Comparison of ENCODE assay signal across 8 cellular contexts in the genomic region with DNA sequence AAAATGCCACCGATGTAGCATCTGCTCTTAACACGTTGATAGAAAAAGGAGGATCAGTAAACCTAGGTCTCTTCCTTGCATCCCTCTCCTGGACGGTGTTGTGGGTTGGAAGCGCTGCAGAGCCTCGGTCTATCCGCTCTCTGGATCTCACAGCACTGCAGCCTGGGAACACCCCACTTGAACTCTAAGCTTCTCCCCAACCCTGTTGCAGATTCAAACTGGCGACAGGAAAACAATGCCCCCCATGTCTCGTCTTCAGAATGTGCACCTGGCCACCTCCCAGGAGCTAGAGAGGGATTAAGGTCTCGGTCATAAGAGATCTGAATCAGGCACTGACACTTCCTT. TPM values are rescaled to one million over a fixed set of nuclear protein-coding genes. Genes with fewer than 3 reads are reported as not detected.
A peak's percentile ranks its signal among the peaks of the same experiment; 100 is the strongest.
DNase-seq lines count a peak whose midpoint lies in the region; ATAC-seq and FAIRE-seq lines count a peak whose summit lies in the region.

No MANE protein-coding gene starts in this region.

- peak overlapping the region; percentile 76 for H3K4me2 ChIP-seq in Karpas-422 (ENCODE audit: low read depth, low read length, poor library complexity, severe bottlenecking)

- peaks cover 12% of the 10 kb centered on the region for H3K9me3 Mint-ChIP-seq in activated T-helper 2 cell treated with anti-CD3 and anti-CD28 coated beads, Interferon-gamma antibody, Interleukin-2, Interleukin-4, amounts not matched to agents 10 μg/mL and 5 μg/mL and 100 μg/mL, durations not matched to agents 14 hours and 24 hours and 36 hours

- H3K4me3 ChIP-seq in Karpas-422 (ENCODE audit: low read length) (peak overlapping the region; percentile 81), iPS-20b (ENCODE audit: low read length) (peak overlapping the region; percentile 95)

- intact Hi-C loops in activated T-helper 2 cell treated with anti-CD3 and anti-CD28 coated beads, Interferon-gamma antibody, Interleukin-2, Interleukin-4, amounts not matched to agents 10 μg/mL and 5 μg/mL and 100 μg/mL, durations not matched to agents 14 hours and 24 hours and 36 hours (cut with micrococcal nuclease) = loop anchor here (1.0 to 5.0 kb wide), 5 partner anchors 49 to 776 kb away; a partner anchor contains a TSS

- peaks cover 4% of the 10 kb centered on the region for H3K27me3 Mint-ChIP-seq in activated T-helper 2 cell treated with anti-CD3 and anti-CD28 coated beads, Interferon-gamma antibody, Interleukin-2, Interleukin-4, amounts not matched to agents 10 μg/mL and 5 μg/mL and 100 μg/mL, durations not matched to agents 14 hours and 24 hours and 36 hours (ENCODE audit: low read depth)

- H3K4me3 Mint-ChIP-seq in activated T-helper 2 cell treated with anti-CD3 and anti-CD28 coated beads, Interferon-gamma antibody, Interleukin-2, Interleukin-4, amounts not matched to agents 10 μg/mL and 5 μg/mL and 100 μg/mL, durations not matched to agents 14 hours and 24 hours and 36 hours (ENCODE audit: low read depth) = peak overlapping the region; percentile 100

- H3K4me1 ChIP-seq in Karpas-422 (ENCODE audit: low read length) (peaks cover 34% of the 10 kb centered on the region), iPS-20b (ENCODE audit: insufficient read depth, low read length) (peaks cover 5% of the 10 kb centered on the region)

- FAIRE-seq in RCC 7860 (lab: Jason Lieb, UNC) = no peak

- H3K27ac ChIP-seq in Karpas-422 (ENCODE audit: low read length) (peak overlapping the region; percentile 83), iPS-20b (ENCODE audit: low read length) (peak overlapping the region; percentile 35)

- peaks cover 2% of the 10 kb centered on the region; the same call in 1 of the 2 replicates for H3K9me3 ChIP-seq in Karpas-422 (ENCODE audit: low read length)
- H3K9me3 ChIP-seq in iPS-20b (ENCODE audit: insufficient read depth, low read depth, low read length) = peaks cover 10% of the 10 kb centered on the region; the same call in 1 of the 2 replicates

- H2AFZ ChIP-seq in Karpas-422 (ENCODE audit: low read length) = no peak overlapping the region

- H3K27ac Mint-ChIP-seq in activated T-helper 2 cell treated with anti-CD3 and anti-CD28 coated beads, Interferon-gamma antibody, Interleukin-2, Interleukin-4, amounts not matched to agents 10 μg/mL and 5 μg/mL and 100 μg/mL, durations not matched to agents 14 hours and 24 hours and 36 hours = peak overlapping the region; percentile 100

- H3K27me3 ChIP-seq in Karpas-422 (ENCODE audit: low read length) (no peaks in the 10 kb centered on the region), iPS-20b (ENCODE audit: insufficient read depth, low read length) (no peaks in the 10 kb centered on the region)

- ATAC-seq in GM21423 (IDR thresholded peaks at IDR 0.05; ENCODE audit: unreplicated experiment) = no peak

- H3K9me2 ChIP-seq in Karpas-422 (replicated peaks; ENCODE audit: insufficient read depth, low read length) = no peaks in the 10 kb centered on the region

- no peaks in the 10 kb centered on the region for H4K20me1 ChIP-seq in Karpas-422 (ENCODE audit: insufficient read depth, low read depth, low read length)

- peaks cover 25% of the 10 kb centered on the region for H3K4me1 Mint-ChIP-seq in activated T-helper 2 cell treated with anti-CD3 and anti-CD28 coated beads, Interferon-gamma antibody, Interleukin-2, Interleukin-4, amounts not matched to agents 10 μg/mL and 5 μg/mL and 100 μg/mL, durations not matched to agents 14 hours and 24 hours and 36 hours (ENCODE audit: low read depth)

- H3K79me2 ChIP-seq in Karpas-422 (ENCODE audit: low read length) = peaks cover 23% of the 10 kb centered on the region

- peaks cover 16% of the 10 kb centered on the region for H3K36me3 Mint-ChIP-seq in activated T-helper 2 cell treated with anti-CD3 and anti-CD28 coated beads, Interferon-gamma antibody, Interleukin-2, Interleukin-4, amounts not matched to agents 10 μg/mL and 5 μg/mL and 100 μg/mL, durations not matched to agents 14 hours and 24 hours and 36 hours (ENCODE audit: low read depth)

- DNase-seq in NCI-H2227 (lab: John Stamatoyannopoulos, UW; ENCODE audit: unreplicated experiment) (peak; percentile 24), NCI-H2227 treated with DMSO at 0.1 percent for 48 hours (lab: John Stamatoyannopoulos, UW) (no peak), Karpas-422 (peak; percentile 58), RCC 7860 (ENCODE audit: low spot score) (no peak)
- no peak for DNase-seq in activated T-helper 2 cell treated with anti-CD3 and anti-CD28 coated beads, Interferon-gamma antibody, Interleukin-2, Interleukin-4, amounts not matched to agents 10 μg/mL and 5 μg/mL and 100 μg/mL, durations not matched to agents 14 hours and 24 hours and 36 hours (ENCODE audit: low spot score)
- peak; percentile 4 for DNase-seq in stimulated activated CD8-positive, alpha-beta memory T cell treated with anti-CD3 and anti-CD28 coated beads, Interleukin-12 subunit alpha, Interleukin-12 subunit beta, amount 100 ng/mL, for 1 hour (ENCODE audit: low read depth)

- no peaks in the 10 kb centered on the region for H3K36me3 ChIP-seq in Karpas-422 (ENCODE audit: insufficient read depth, low read length)
- H3K36me3 ChIP-seq in iPS-20b (ENCODE audit: insufficient read depth, low read depth, low read length) = no peaks in the 10 kb centered on the region

- peak overlapping the region; percentile 87 for H3K9ac ChIP-seq in Karpas-422 (ENCODE audit: low read length)
- H3K9ac ChIP-seq in iPS-20b (ENCODE audit: low read depth, low read length) = peak overlapping the region; percentile 89

RNA-seq across cellular contexts. Expression of a gene that starts 0.5 kb away (rescaled TPM):
- total RNA-seq in Karpas-422 (2014; rRNA removed; shearing (Covaris generic); ENCODE audit: low replicate concordance) = 23.2 and 46.9 TPM in 2 replicates
- 17.9 and 18.1 TPM in 2 replicates for total RNA-seq in activated T-helper 2 cell treated with anti-CD3 and anti-CD28 coated beads, Interferon-gamma antibody, Interleukin-2, Interleukin-4, amounts not matched to agents 10 μg/mL and 5 μg/mL and 100 μg/mL, durations not matched to agents 14 hours and 24 hours and 36 hours

RNA-seq across cellular contexts. Expression of a gene that starts 47.9 kb away (rescaled TPM):
- total RNA-seq in Karpas-422 (2014; rRNA removed; shearing (Covaris generic); ENCODE audit: low replicate concordance) = 0.22 and 0.41 TPM in 2 replicates
- total RNA-seq in activated T-helper 2 cell treated with anti-CD3 and anti-CD28 coated beads, Interferon-gamma antibody, Interleukin-2, Interleukin-4, amounts not matched to agents 10 μg/mL and 5 μg/mL and 100 μg/mL, durations not matched to agents 14 hours and 24 hours and 36 hours = 0.44 and 0.52 TPM in 2 replicates

RNA-seq across cellular contexts. Expression of a gene that starts 53.6 kb away (rescaled TPM):
- total RNA-seq in Karpas-422 (2014; rRNA removed; shearing (Covaris generic); ENCODE audit: low replicate concordance) = 0.18 and 1.5 TPM in 2 replicates
- not detected in 2 replicates for total RNA-seq in activated T-helper 2 cell treated with anti-CD3 and anti-CD28 coated beads, Interferon-gamma antibody, Interleukin-2, Interleukin-4, amounts not matched to agents 10 μg/mL and 5 μg/mL and 100 μg/mL, durations not matched to agents 14 hours and 24 hours and 36 hours

Comparison
In these comparisons a context has a peak if more than half of its experiments do, and no peak if none do; other contexts are left out.
1. DNase-seq: peak in NCI-H2227 (single experiment), Karpas-422 (single experiment) and stimulated activated CD8-positive, alpha-beta memory T cell treated with anti-CD3 and anti-CD28 coated beads, Interleukin-12 subunit alpha, Interleukin-12 subunit beta, amount 100 ng/mL, for 1 hour (single experiment); none in NCI-H2227 treated with DMSO at 0.1 percent for 48 hours (single experiment), activated T-helper 2 cell treated with anti-CD3 and anti-CD28 coated beads, Interferon-gamma antibody, Interleukin-2, Interleukin-4, amounts not matched to agents 10 μg/mL and 5 μg/mL and 100 μg/mL, durations not matched to agents 14 hours and 24 hours and 36 hours (single experiment) and RCC 7860 (single experiment).